In the genomic region with DNA sequence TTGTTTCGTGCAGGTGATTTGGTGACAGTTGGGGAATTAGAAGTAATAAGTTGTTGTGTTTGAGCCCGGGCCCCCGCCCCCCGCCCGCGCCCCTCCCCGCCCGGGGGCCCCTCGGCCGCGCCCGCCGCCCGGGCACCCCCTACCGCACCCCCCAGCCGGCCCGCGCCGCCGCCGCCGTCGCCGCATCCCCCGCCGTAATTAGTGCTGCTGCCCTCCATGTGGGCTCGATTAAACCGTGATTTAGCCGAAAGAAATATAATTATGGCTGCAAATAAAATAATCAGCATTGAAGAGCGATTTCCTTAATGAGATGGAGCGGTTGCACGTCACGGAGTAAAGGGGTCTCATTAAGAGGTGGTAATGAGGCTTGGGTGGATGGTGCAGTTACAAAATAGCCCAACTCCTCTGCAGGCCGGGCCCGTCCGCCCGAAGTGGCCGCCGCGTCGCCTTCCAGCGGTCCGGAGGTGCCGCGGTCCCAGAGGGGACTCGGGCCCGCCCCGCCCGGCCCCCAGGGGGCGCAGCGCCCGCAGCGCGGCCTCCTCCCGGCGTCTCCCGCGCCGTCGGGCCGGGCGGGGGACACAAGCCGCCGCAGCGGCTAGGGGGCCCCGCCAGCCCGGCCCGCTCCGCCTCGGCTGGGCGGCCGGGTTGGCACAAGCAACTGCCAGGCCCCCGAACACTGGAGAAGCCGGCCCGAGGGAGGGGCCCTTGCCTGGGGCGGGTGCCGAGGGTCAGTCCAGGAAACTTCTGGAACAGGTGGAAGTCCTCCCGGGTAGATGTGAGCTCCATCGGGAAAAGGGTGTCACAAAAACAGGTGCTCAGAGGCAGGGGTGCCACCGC, we compare ENCODE assay signal across 9 cellular contexts. TPM values are rescaled to one million over a fixed set of nuclear protein-coding genes. Genes with fewer than 3 reads are reported as not detected.
A peak's percentile ranks its signal among the peaks of the same experiment; 100 is the strongest.
DNase-seq lines count a peak whose midpoint lies in the region; ATAC-seq and TF ChIP-seq lines count a peak whose summit lies in the region.
"Had no signal": no experiment of that assay in that cellular context is flagged by ENCODE, and none has a peak within 500 bp of the region (broad histone marks: within the 10 kb centered on the region; RNA-seq: fewer than 3 reads in every experiment).

No MANE protein-coding gene starts in this region.

- H3K4me1 ChIP-seq in right atrium auricular region (peaks cover 0 to 24% of the 10 kb centered on the region in 2 donors), spleen (peaks cover 0 to 37% (median 30%) of the 10 kb centered on the region in 6 donors)

- H3K9me3 ChIP-seq in right atrium auricular region (no peaks in the 10 kb centered on the region), spleen (peaks cover 0 to 12% (median 0%) of the 10 kb centered on the region in 8 donors)

- peak; percentile 61 for DNase-seq in activated CD4-positive, alpha-beta T cell treated with anti-CD3 and anti-CD28 coated beads for 48 hours
- DNase-seq in activated CD4-positive, alpha-beta T cell treated with anti-CD3 and anti-CD28 coated beads, Interleukin-2, amount 50 U/mL, for 4 hours = no peak
- DNase-seq in activated T-cell treated with anti-CD3 and anti-CD28 coated beads, Interleukin-2, amount 50 U/mL, for 4 hours = peak; percentile 23
- DNase-seq in right atrium auricular region (ENCODE audit: low spot score) (no peak), spleen (peak; percentile 87), activated gamma-delta T cell (lab: John Stamatoyannopoulos, UW) (no peak), NCI-H2081 treated with DMSO at 0.1 percent for 48 hours (lab: John Stamatoyannopoulos, UW) (no peak)

- 1 to 5% (median 3%) methylated on average over 28 to 80 of the region's 80 CpGs for WGBS in spleen, 5 donors

- TF ChIP-seq CTCF in LNCAP (IDR thresholded peaks at IDR 0.05) (peak; percentile 82), right atrium auricular region (IDR thresholded peaks at IDR 0.05) (peak; percentile 51 to 60), spleen (IDR thresholded peaks at IDR 0.05 in 8 of 11, conservative IDR thresholded peaks at IDR 0.05 in 3 of 11) (peak in 8 of 11 experiments; percentile 29 to 79 (median 70))

- H3K27me3 ChIP-seq in right atrium auricular region (peaks cover 41 to 53% of the 10 kb centered on the region in 2 donors), spleen (replicated peaks in 1 of 7) (peaks cover 15 to 89% (median 64%) of the 10 kb centered on the region in 7 donors)

- peak overlapping the region; percentile 24 for H3K4me3 Mint-ChIP-seq in activated T-cell treated with anti-CD3 and anti-CD28 coated beads, Interleukin-2, amount 50 U/mL, for 4 hours

- no peaks in the 10 kb centered on the region for H3K36me3 ChIP-seq in right atrium auricular region
- H3K36me3 ChIP-seq in spleen = no peaks in the 10 kb centered on the region

- H3K27ac ChIP-seq in right atrium auricular region (no peak overlapping the region), spleen (no peak overlapping the region)

- H3K4me3 ChIP-seq in right atrium auricular region (no peak overlapping the region), spleen (peak overlapping the region in 6 of 8 donors; percentile 21 to 67 (median 29))

- TF ChIP-seq POLR2A in spleen (IDR thresholded peaks at IDR 0.05) = no peak

- peaks cover 16% of the 10 kb centered on the region for H3K4me1 Mint-ChIP-seq in activated T-cell treated with anti-CD3 and anti-CD28 coated beads, Interleukin-2, amount 50 U/mL, for 4 hours (ENCODE audit: low read depth)

- H3K36me3 Mint-ChIP-seq in activated T-cell treated with anti-CD3 and anti-CD28 coated beads, Interleukin-2, amount 50 U/mL, for 4 hours (ENCODE audit: insufficient read depth) = no peaks in the 10 kb centered on the region

- intact Hi-C loops in spleen (cut with DNase I; ENCODE audit: low total_unique reads) = loop anchor here (10.0 kb wide), 1 partner anchor 359 kb away; no protein-coding TSS in a partner anchor

- peak; percentile 83 to 89 for ATAC-seq in activated T-cell treated with anti-CD3 and anti-CD28 coated beads, Interleukin-2, amount 50 U/mL, for 4 hours

- peaks cover 4% of the 10 kb centered on the region for H3K9me3 Mint-ChIP-seq in activated T-cell treated with anti-CD3 and anti-CD28 coated beads, Interleukin-2, amount 50 U/mL, for 4 hours

- H3K27me3 Mint-ChIP-seq in activated T-cell treated with anti-CD3 and anti-CD28 coated beads, Interleukin-2, amount 50 U/mL, for 4 hours (ENCODE audit: low read depth) = peaks cover 75% of the 10 kb centered on the region

RNA-seq across cellular contexts. Expression of a gene that starts 6.9 kb away (rescaled TPM):
- total RNA-seq in activated T-cell treated with anti-CD3 and anti-CD28 coated beads, Interleukin-2, amount 50 U/mL, for 4 hours = not detected
- total RNA-seq in right atrium auricular region = not detected
- not detected for total RNA-seq in spleen
- polyA plus RNA-seq in spleen = not detected
- total RNA-seq: dermis microvascular lymphatic vessel endothelial cell had no signal

Comparison
In these comparisons a context has a peak if more than half of its experiments do, and no peak if none do; other contexts are left out.
1. DNase-seq: peak in activated CD4-positive, alpha-beta T cell treated with anti-CD3 and anti-CD28 coated beads for 48 hours (single experiment), activated T-cell treated with anti-CD3 and anti-CD28 coated beads, Interleukin-2, amount 50 U/mL, for 4 hours (single experiment) and spleen (single experiment); none in activated CD4-positive, alpha-beta T cell treated with anti-CD3 and anti-CD28 coated beads, Interleukin-2, amount 50 U/mL, for 4 hours (0 of 2), right atrium auricular region (single experiment), activated gamma-delta T cell (single experiment) and NCI-H2081 treated with DMSO at 0.1 percent for 48 hours (single experiment).
2. H3K4me3 ChIP-seq: peak in spleen (6 of 8); none in right atrium auricular region (0 of 2).
3. Peak in every context shown above with its lines, with median percentiles within 50 percentile points of each other: CTCF ChIP-seq.